18 cellular contexts compared by ENCODE assay signal in the genomic region with DNA sequence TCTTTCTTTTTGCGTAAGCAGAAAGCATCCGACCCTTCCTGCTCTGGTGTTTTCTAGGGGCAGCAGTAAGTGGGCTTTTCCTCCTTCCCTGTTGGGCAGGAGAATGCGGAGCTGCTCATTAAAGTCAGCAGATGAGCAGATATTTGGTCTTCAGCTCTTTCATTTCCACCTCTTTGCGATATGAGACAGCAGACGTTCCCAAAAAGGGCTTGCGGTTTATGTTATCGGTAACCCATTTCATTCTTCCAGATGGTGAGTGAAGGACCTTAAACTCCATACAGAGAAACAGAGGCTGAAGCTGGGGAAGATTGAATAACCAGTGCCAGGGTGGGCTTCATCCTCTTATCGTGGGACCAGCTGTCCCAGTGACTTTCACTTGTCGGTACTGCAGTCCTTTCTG. TPM values are rescaled to one million over a fixed set of nuclear protein-coding genes. Genes with fewer than 3 reads are reported as not detected.
DNase-seq lines count a peak whose midpoint lies in the region; ATAC-seq, FAIRE-seq and TF ChIP-seq lines count a peak whose summit lies in the region.
"Had no signal": no experiment of that assay in that cellular context is flagged by ENCODE, and none has a peak within 500 bp of the region (broad histone marks: within the 10 kb centered on the region; RNA-seq: fewer than 3 reads in every experiment).

No MANE protein-coding gene starts in this region.

- H3K9me2 ChIP-seq in GM23338 (ENCODE audit: insufficient read depth) (no peaks in the 10 kb centered on the region), hepatocyte (replicated peaks; ENCODE audit: insufficient read depth) (no peaks in the 10 kb centered on the region)

- peaks cover 54% of the 10 kb centered on the region for H3K4me1 Mint-ChIP-seq in GM23338
- H3K4me1 Mint-ChIP-seq in stimulated activated naive B cell treated with anti-CD40 and anti-IgM and Interleukin-4, amounts not matched to agents 10 μg/mL and 1 μg/mL and 100 μg/mL, for 72 hours: peaks cover 34 to 42% of the 10 kb centered on the region in 2 donors
- H3K4me1 Mint-ChIP-seq in activated naive CD8-positive, alpha-beta T cell treated with anti-CD3 and anti-CD28 coated beads, Interleukin-2, amount 50 U/mL, for 24 hours: peaks cover 14% of the 10 kb centered on the region
- H3K4me1 Mint-ChIP-seq: activated naive CD4-positive, alpha-beta T cell treated with anti-CD3 and anti-CD28 coated beads, Interleukin-2, amount 50 U/mL, for 24 hours had no signal

- H4K20me1 ChIP-seq in GM23338 (replicated peaks; ENCODE audit: insufficient read depth) (no peaks in the 10 kb centered on the region; the same call in 1 of the 2 replicates), K562 (replicated peaks; ENCODE audit: control insufficient read depth, insufficient read depth, low read length) (no peaks in the 10 kb centered on the region; the same call in 1 of the 2 replicates), hepatocyte (ENCODE audit: insufficient read depth, poor library complexity, severe bottlenecking) (no peaks in the 10 kb centered on the region)

- no peak overlapping the region for H3K4me3 ChIP-seq in GM23338
- H3K4me3 ChIP-seq in K562: no peak overlapping the region
- H3K4me3 ChIP-seq in hepatocyte: no peak overlapping the region
- H3K4me3 ChIP-seq: sigmoid colon, testis had no signal

- H2AFZ ChIP-seq in GM23338: no peak overlapping the region
- H2AFZ ChIP-seq in K562 (ENCODE audit: low read depth, low read length): no peak overlapping the region
- no peak overlapping the region for H2AFZ ChIP-seq in hepatocyte

- H3K27me3 ChIP-seq in GM23338 (ENCODE audit: insufficient read depth) (no peaks in the 10 kb centered on the region), K562 (ENCODE audit: control insufficient read depth in 2 of 2, insufficient read depth in 2 of 2, low read length in 2 of 2) (no peaks in the 10 kb centered on the region), hepatocyte (no peaks in the 10 kb centered on the region)
- H3K27me3 ChIP-seq: sigmoid colon, testis had no signal

- H3K4me1 ChIP-seq in GM23338 (ENCODE audit: insufficient read depth): peaks cover 59% of the 10 kb centered on the region
- H3K4me1 ChIP-seq in K562 (replicated peaks in 1 of 2; ENCODE audit: control insufficient read depth in 2 of 2, insufficient read depth in 2 of 2, low read length in 2 of 2): peaks cover 28 to 43% of the 10 kb centered on the region in 2 experiments
- peaks cover 56% of the 10 kb centered on the region for H3K4me1 ChIP-seq in hepatocyte (ENCODE audit: insufficient read depth)
- H3K4me1 ChIP-seq: testis had no signal

- in situ Hi-C loops in K562 (cut with MboI): no loop called here

- no peak for DNase-seq in GM23338 (ENCODE audit: low spot score)
- peak in 2 of 4 experiments; percentile 34 to 65 for DNase-seq in K562 (ENCODE audit: extremely low read depth in 1 of 4, low spot score in 3 of 4)
- DNase-seq in hepatocyte (ENCODE audit: low spot score): no peak
- DNase-seq in stimulated activated naive B cell treated with anti-CD40 and anti-IgM and Interleukin-4, amounts not matched to agents 10 μg/mL and 1 μg/mL and 100 μg/mL, for 72 hours: no peak
- no peak for DNase-seq in HTR-8/SVneo (ENCODE audit: insufficient read length, low spot score)
- no peak for DNase-seq in SHP77 (lab: John Stamatoyannopoulos, UW)
- DNase-seq in activated naive CD8-positive, alpha-beta T cell treated with anti-CD3 and anti-CD28 coated beads, Interleukin-2, amount 50 U/mL, for 24 hours: no peak
- no peak for DNase-seq in Right ventricle myocardium inferior (ENCODE audit: missing footprints)
- DNase-seq: activated CD4-positive, alpha-beta memory T cell treated with anti-CD3 and anti-CD28 coated beads for 36 hours; activated T-cell treated with anti-CD3 and anti-CD28 coated beads, Interleukin-2, amount 50 U/mL, for 24 hours; AML-193; occipital lobe; sigmoid colon; SW 1271; testis had no signal

- H3F3A ChIP-seq in GM23338 (replicated peaks; ENCODE audit: low read depth): 0 out of 2 replicates have a peak, but pooled peaks cover 3% of the 10 kb centered on the region

- no TSS peak for BruUV-seq in K562 (replicated peaks; lab: Mats Ljungman, UMichigan)

- no peak for TF ChIP-seq RAD21 in K562 (CRISPR knock-in tag; conservative IDR thresholded peaks at IDR 0.05 in 1 of 2, IDR thresholded peaks at IDR 0.05 in 1 of 2)

- ATAC-seq in GM23338 (no peak), K562 (peak; percentile 25), Right ventricle myocardium inferior (no peak)
- ATAC-seq in stimulated activated naive B cell treated with anti-CD40 and anti-IgM and Interleukin-4, amounts not matched to agents 10 μg/mL and 1 μg/mL and 100 μg/mL, for 72 hours (replicated peaks): no peak
- ATAC-seq in activated naive CD8-positive, alpha-beta T cell treated with anti-CD3 and anti-CD28 coated beads, Interleukin-2, amount 50 U/mL, for 24 hours: no peak
- ATAC-seq: HCT116 had no signal

- H3K9me3 ChIP-seq in K562 (replicated peaks; ENCODE audit: control insufficient read depth, insufficient read depth, low read depth, low read length) (peaks cover 7% of the 10 kb centered on the region; the same call in 1 of the 2 replicates), hepatocyte (ENCODE audit: low read depth) (no peaks in the 10 kb centered on the region)
- H3K9me3 ChIP-seq: sigmoid colon, testis had no signal

- FAIRE-seq in K562 (lab: Jason Lieb, UNC) (peak; percentile 83), HTR-8/SVneo (lab: Jason Lieb, UNC) (no peak)
- FAIRE-seq: G401.6 had no signal

- TF ChIP-seq CTCF in GM23338 (conservative IDR thresholded peaks at IDR 0.05; ENCODE audit: low read depth in 2 of 2): no peak
- no peak for TF ChIP-seq CTCF in K562 (IDR thresholded peaks at IDR 0.05 in 2 of 3, conservative IDR thresholded peaks at IDR 0.05 in 1 of 3; ENCODE audit: insufficient read depth in 2 of 3, low read depth in 1 of 3, low read length in 3 of 3)
- TF ChIP-seq CTCF in hepatocyte (IDR thresholded peaks at IDR 0.05; ENCODE audit: poor library complexity): no peak

- H3K36me3 ChIP-seq in GM23338 (ENCODE audit: insufficient read depth): no peaks in the 10 kb centered on the region; the same call in 1 of the 2 replicates
- peaks cover 8% of the 10 kb centered on the region; the same call in 2 of the 3 replicates for H3K36me3 ChIP-seq in K562 (ENCODE audit: control insufficient read depth, insufficient read depth, low read length)
- H3K36me3 ChIP-seq in hepatocyte (replicated peaks; ENCODE audit: insufficient read depth, low read depth): no peaks in the 10 kb centered on the region
- H3K36me3 ChIP-seq: sigmoid colon had no signal

- no peak overlapping the region for H3K27ac Mint-ChIP-seq in GM23338
- peak overlapping the region; percentile 44 for H3K27ac Mint-ChIP-seq in stimulated activated naive B cell treated with anti-CD40 and anti-IgM and Interleukin-4, amounts not matched to agents 10 μg/mL and 1 μg/mL and 100 μg/mL, for 72 hours
- no peak overlapping the region for H3K27ac Mint-ChIP-seq in activated naive CD8-positive, alpha-beta T cell treated with anti-CD3 and anti-CD28 coated beads, Interleukin-2, amount 50 U/mL, for 24 hours
- H3K27ac Mint-ChIP-seq: activated CD4-positive, alpha-beta memory T cell treated with anti-CD3 and anti-CD28 coated beads for 36 hours; activated naive CD4-positive, alpha-beta T cell treated with anti-CD3 and anti-CD28 coated beads, Interleukin-2, amount 50 U/mL, for 24 hours; activated T-cell treated with anti-CD3 and anti-CD28 coated beads, Interleukin-2, amount 50 U/mL, for 24 hours had no signal

- WGBS in K562 (ENCODE audit: insufficient coverage, low coverage, missing lambda C conversion rate): 2% methylated on average over 9 of the region's 9 CpGs
- WGBS in hepatocyte (ENCODE audit: low lambda C conversion rate, missing lambda C conversion rate): 73% methylated on average over 9 of the region's 9 CpGs

- intact Hi-C loops in K562 (cut with micrococcal nuclease): loop anchor here (2.0 to 10.0 kb wide), 2 partner anchors 78 to 106 kb away; no protein-coding TSS in a partner anchor
- intact Hi-C loops in Right ventricle myocardium inferior (cut with DNase I): no loop called here

- peaks cover 100% of the 10 kb centered on the region for H3K79me2 ChIP-seq in GM23338 (replicated peaks; ENCODE audit: insufficient read depth)
- peaks cover 82% of the 10 kb centered on the region for H3K79me2 ChIP-seq in K562 (ENCODE audit: control insufficient read depth, insufficient read depth, low read length)
- H3K79me2 ChIP-seq in hepatocyte: peaks cover 86% of the 10 kb centered on the region

- TF ChIP-seq EP300 in K562 (IDR thresholded peaks at IDR 0.05; ENCODE audit: low read length): peak; percentile 40; the same call in 1 of the 2 replicates

- CTCF ChIA-PET in K562 (lab: Yijun Ruan, JAX; ENCODE audit: low intra/inter-chr PET ratio): no interaction called here

- no peaks in the 10 kb centered on the region for H3K9me1 ChIP-seq in K562 (ENCODE audit: control insufficient read depth, insufficient read depth, low read length)

- H3K9me3 Mint-ChIP-seq in GM23338: peaks cover 32% of the 10 kb centered on the region
- H3K9me3 Mint-ChIP-seq in stimulated activated naive B cell treated with anti-CD40 and anti-IgM and Interleukin-4, amounts not matched to agents 10 μg/mL and 1 μg/mL and 100 μg/mL, for 72 hours: peaks cover 11% of the 10 kb centered on the region in 2 donors
- peaks cover 18% of the 10 kb centered on the region for H3K9me3 Mint-ChIP-seq in activated naive CD8-positive, alpha-beta T cell treated with anti-CD3 and anti-CD28 coated beads, Interleukin-2, amount 50 U/mL, for 24 hours

- TF ChIP-seq POLR2A in K562 (conservative IDR thresholded peaks at IDR 0.05): no peak

- H3K4me3 Mint-ChIP-seq in GM23338: no peak overlapping the region; the same call in 2 of the 3 replicates
- H3K4me3 Mint-ChIP-seq in stimulated activated naive B cell treated with anti-CD40 and anti-IgM and Interleukin-4, amounts not matched to agents 10 μg/mL and 1 μg/mL and 100 μg/mL, for 72 hours: no peak overlapping the region
- H3K4me3 Mint-ChIP-seq in activated naive CD8-positive, alpha-beta T cell treated with anti-CD3 and anti-CD28 coated beads, Interleukin-2, amount 50 U/mL, for 24 hours: no peak overlapping the region
- H3K4me3 Mint-ChIP-seq: activated CD4-positive, alpha-beta memory T cell treated with anti-CD3 and anti-CD28 coated beads for 36 hours; activated naive CD4-positive, alpha-beta T cell treated with anti-CD3 and anti-CD28 coated beads, Interleukin-2, amount 50 U/mL, for 24 hours; activated T-cell treated with anti-CD3 and anti-CD28 coated beads, Interleukin-2, amount 50 U/mL, for 24 hours had no signal

- no peak overlapping the region for H3K27ac ChIP-seq in GM23338 (ENCODE audit: low read depth)
- H3K27ac ChIP-seq in K562 (ENCODE audit: extremely low read depth, low read depth, low read length): no peak overlapping the region
- peak overlapping the region; percentile 98 for H3K27ac ChIP-seq in hepatocyte
- H3K27ac ChIP-seq: sigmoid colon, testis had no signal

- H3K27me3 Mint-ChIP-seq in GM23338 (ENCODE audit: insufficient read depth, low read depth, poor library complexity): peaks cover 17% of the 10 kb centered on the region
- H3K27me3 Mint-ChIP-seq in stimulated activated naive B cell treated with anti-CD40 and anti-IgM and Interleukin-4, amounts not matched to agents 10 μg/mL and 1 μg/mL and 100 μg/mL, for 72 hours: no peaks in the 10 kb centered on the region
- H3K27me3 Mint-ChIP-seq in activated naive CD8-positive, alpha-beta T cell treated with anti-CD3 and anti-CD28 coated beads, Interleukin-2, amount 50 U/mL, for 24 hours: no peaks in the 10 kb centered on the region
- H3K27me3 Mint-ChIP-seq: activated CD4-positive, alpha-beta memory T cell treated with anti-CD3 and anti-CD28 coated beads for 36 hours; activated naive CD4-positive, alpha-beta T cell treated with anti-CD3 and anti-CD28 coated beads, Interleukin-2, amount 50 U/mL, for 24 hours; activated T-cell treated with anti-CD3 and anti-CD28 coated beads, Interleukin-2, amount 50 U/mL, for 24 hours had no signal

- POLR2A ChIA-PET in K562 (lab: Yijun Ruan, JAX): interaction anchor here (0.7 to 1.7 kb wide), 10 partner anchors 8 to 260 kb away, joined by 3 to 5 read pairs (median 4); no protein-coding TSS in a partner anchor

- H3K36me3 Mint-ChIP-seq in GM23338 (ENCODE audit: low read depth): peaks cover 31% of the 10 kb centered on the region
- H3K36me3 Mint-ChIP-seq in stimulated activated naive B cell treated with anti-CD40 and anti-IgM and Interleukin-4, amounts not matched to agents 10 μg/mL and 1 μg/mL and 100 μg/mL, for 72 hours: peaks cover 21 to 29% of the 10 kb centered on the region in 2 donors
- H3K36me3 Mint-ChIP-seq in activated naive CD8-positive, alpha-beta T cell treated with anti-CD3 and anti-CD28 coated beads, Interleukin-2, amount 50 U/mL, for 24 hours (ENCODE audit: low read depth): peaks cover 43% of the 10 kb centered on the region

- H3K9ac ChIP-seq in K562 (ENCODE audit: insufficient read depth in 1 of 2, low read depth in 2 of 2, low read length in 2 of 2): peak overlapping the region in 1 of 2 experiments; percentile 83; a peak in 2 of 4 replicates

- peak overlapping the region; percentile 40; the same call in 1 of the 2 replicates for H3K4me2 ChIP-seq in GM23338
- H3K4me2 ChIP-seq in K562 (ENCODE audit: insufficient read depth, low read length): peak overlapping the region; percentile 34
- peak overlapping the region; percentile 73 for H3K4me2 ChIP-seq in hepatocyte

RNA-seq across cellular contexts. Expression of gene KSR1, which starts 40.7 kb away (rescaled TPM):
- 35.6 and 53.2 TPM in 2 replicates for total RNA-seq in GM23338 (2014; rRNA removed; shearing (Covaris generic))
- polyA plus RNA-seq in GM23338 (2016; fragmentation: Nextera tagmentation; extraction: Ambion mirVana): 7.8 and 8.5 TPM in 2 replicates
- 221 and 371 TPM in 2 replicates for total RNA-seq in K562 (2011; cell fraction: chromatin; rRNA removed; ENCODE audit: low replicate concordance)
- total RNA-seq in K562 (2011; cell fraction: nucleolus; rRNA removed): 168 and 203 TPM in 2 replicates
- total RNA-seq in K562 (2011; cell fraction: nucleoplasm; rRNA removed): 226 and 236 TPM in 2 replicates
- 17.8 and 18.2 TPM in 2 replicates for total RNA-seq in K562 (2014; rRNA removed)
- 14.7 and 18.4 TPM in 2 replicates for total RNA-seq in K562 (2014; rRNA removed; fragmentation: Illumina TruSeq; extraction: Trizol)
- total RNA-seq in K562 (2015; rRNA removed; fragmentation: Illumina TruSeq; extraction: Trizol): 9.6 and 10.9 TPM in 2 replicates
- 48.0 and 51.7 TPM in 2 replicates for total RNA-seq in K562 (2021)
- polyA plus RNA-seq in K562 (2011; rRNA removed): 16.4 and 20.2 TPM in 2 replicates
- polyA plus RNA-seq in K562 (2011; cell fraction: cytosol; rRNA removed): 9.1 and 16.1 TPM in 2 replicates
- polyA plus RNA-seq in K562 (2011; cell fraction: nucleus; rRNA removed): 52.3 and 120 TPM in 2 replicates
- 27.7 and 56.2 TPM in 2 replicates for polyA plus RNA-seq in K562 (2012)
- polyA plus RNA-seq in K562 (2014; fragmentation: Illumina TruSeq; extraction: Trizol): 36.9 and 38.0 TPM in 2 replicates
- 1 to 10 TPM; 1.4 TPM for polyA plus RNA-seq in K562 (2014; fragmentation: Nextera tagmentation; extraction: Ambion mirVana)
- 29.4 and 33.6 TPM in 2 replicates for polyA plus RNA-seq in K562 (2014; rRNA removed)
- polyA minus RNA-seq in K562 (2011; rRNA and poly(A)+ RNA removed): 19.1 and 30.3 TPM in 2 replicates
- polyA minus RNA-seq in K562 (2011; cell fraction: cytosol; rRNA and poly(A)+ RNA removed): 12.2 and 19.3 TPM in 2 replicates
- 31.8 and 39.9 TPM in 2 replicates for polyA minus RNA-seq in K562 (2011; cell fraction: nucleus; rRNA and poly(A)+ RNA removed)
- total RNA-seq in hepatocyte: 19.9 and 32.6 TPM in 2 replicates
- polyA plus RNA-seq in hepatocyte: 16.2 and 23.8 TPM in 2 replicates
- total RNA-seq in Right ventricle myocardium inferior: 9.5 TPM
